In genomic region chrX:74187211-74187610, GRCh38 we compare ENCODE assay signal across 25 cellular contexts.
"Had no signal": no experiment of that assay in that cellular context is flagged by ENCODE, and none has a peak within 500 bp of the region (broad histone marks: within the 10 kb centered on the region; RNA-seq: fewer than 3 reads in every experiment).

No MANE protein-coding gene starts in this region.

- H3K36me3 ChIP-seq: esophagus muscularis mucosa, neural progenitor cell, ovary, right lobe of liver, stomach, vagina had no signal

- H3K9me3 ChIP-seq: esophagus muscularis mucosa, mucosa of descending colon, ovary, psoas muscle, right lobe of liver, stomach, vagina had no signal

- DNase-seq: activated CD4-positive, alpha-beta memory T cell treated with anti-CD3 and anti-CD28 coated beads, Interleukin-2, amount 10 ng/mL, durations not matched to agents 7 days and 5 days; activated CD4-positive, alpha-beta T cell treated with anti-CD3 and anti-CD28 coated beads for 48 hours; activated CD4-positive, CD25-positive, alpha-beta regulatory T cell; activated naive CD4-positive, alpha-beta T cell; activated naive CD8-positive, alpha-beta T cell treated with anti-CD3 and anti-CD28 coated beads, Interleukin-2, amount 10 ng/mL, durations not matched to agents 7 days and 5 days; activated T-cell treated with anti-CD3 and anti-CD28 coated beads, Interleukin-2, amount 50 U/mL, for 1 hour; anterior cingulate cortex; cerebellar nuclear complex; effector CD8-positive, alpha-beta T cell; head of caudate nucleus; mucosa of descending colon; naive thymus-derived CD4-positive, alpha-beta T cell; ovary; psoas muscle; right lobe of liver; stimulated activated CD4-positive, alpha-beta T cell treated with anti-CD3 and anti-CD28 coated beads, Interleukin-4, amount 100 ng/mL, for 24 hours; stomach; T1000; trophoblast cell had no signal

- H3K27ac ChIP-seq: esophagus muscularis mucosa, neural progenitor cell, ovary, psoas muscle, right lobe of liver, stomach, vagina had no signal

- H3K9ac ChIP-seq: neural progenitor cell had no signal

- H3K4me3 ChIP-seq: esophagus muscularis mucosa, mucosa of descending colon, neural progenitor cell, ovary, psoas muscle, right lobe of liver, smooth muscle cell, stomach, vagina had no signal

- H3K27me3 ChIP-seq: esophagus muscularis mucosa, neural progenitor cell, right lobe of liver, stomach, vagina had no signal

- ATAC-seq: activated T-helper 17 cell treated with anti-CD3 and anti-CD28 coated beads, Interleukin-2, amount 50 U/mL, for 72 hours; mucosa of descending colon; naive thymus-derived CD4-positive, alpha-beta T cell; psoas muscle; right lobe of liver; stimulated activated effector memory CD8-positive, alpha-beta T cell treated with anti-CD3 and anti-CD28 coated beads, Interleukin-12 subunit alpha, Interleukin-12 subunit beta, amount 100 ng/mL, for 72 hours had no signal

- H3K4me1 ChIP-seq: esophagus muscularis mucosa, neural progenitor cell, psoas muscle, right lobe of liver, stomach, vagina had no signal

- H3K4me2 ChIP-seq: neural progenitor cell, smooth muscle cell had no signal

- H2AFZ ChIP-seq: neural progenitor cell had no signal
